8 cellular contexts compared by ENCODE assay signal in genomic region chr14:73753887-73754880, GRCh38. TPM values are rescaled to one million over a fixed set of nuclear protein-coding genes. Genes with fewer than 3 reads are reported as not detected.
DNase-seq lines count a peak whose midpoint lies in the region; ATAC-seq and TF ChIP-seq lines count a peak whose summit lies in the region.

No MANE protein-coding gene starts in this region.

- CTCF ChIA-PET in activated CD4-positive, alpha-beta memory T cell treated with anti-CD3 and anti-CD28 coated beads, Interleukin-2, amount 10 ng/mL, durations not matched to agents 7 days and 5 days (lab: Charles Lee) = interaction anchor here (0.5 to 9.9 kb wide), 10 partner anchors 9 to 184 kb away, joined by 3 to 151 read pairs (median 4); partner anchors contain the start of genes ACOT6 and PTGR2
- CTCF ChIA-PET in SK-N-SH (lab: Yijun Ruan, JAX) = interaction anchor here (0.6 to 9.6 kb wide), 14 partner anchors 8 to 289 kb away, joined by 3 to 95 read pairs (median 4); no protein-coding TSS in a partner anchor

- peak overlapping the region; percentile 76 to 99 (median 95) for H3K27ac ChIP-seq in BLaER1 treated with 17β-estradiol and CSF1 and Interleukin-3, amounts not matched to agents 10 nM and 100 nM
- H3K27ac ChIP-seq in trophoblast cell (ENCODE audit: low read depth, low read length) (peak overlapping the region; percentile 72), SK-N-SH (ENCODE audit: low read depth in 2 of 2, low read length in 1 of 2) (peak overlapping the region in 1 of 2 experiments; percentile 75; a peak in 2 of 4 replicates)

- peaks cover 95% of the 10 kb centered on the region for H3K4me1 Mint-ChIP-seq in activated CD4-positive, alpha-beta memory T cell treated with anti-CD3 and anti-CD28 coated beads, Interleukin-2, amount 10 ng/mL, durations not matched to agents 7 days and 5 days

- WGBS in trophoblast cell (ENCODE audit: extremely low coverage, insufficient coverage, insufficient read length) = no CpG with 5 or more reads among the region's 15 CpGs
- 64% methylated on average over 11 of the region's 15 CpGs for WGBS in SK-N-SH (ENCODE audit: low lambda C conversion rate)

- H4K20me1 ChIP-seq in BLaER1 treated with 17β-estradiol and CSF1 and Interleukin-3, amounts not matched to agents 10 nM and 100 nM = peaks cover 84 to 100% (median 100%) of the 10 kb centered on the region in 11 experiments
- peaks cover 98% of the 10 kb centered on the region for H4K20me1 ChIP-seq in SK-N-SH (ENCODE audit: insufficient read depth)

- H2BK120ac ChIP-seq in trophoblast cell (ENCODE audit: insufficient read depth, low read length, poor library complexity) = peak overlapping the region; percentile 54

- TF ChIP-seq RAD21 in SK-N-SH (IDR thresholded peaks at IDR 0.05; ENCODE audit: low read length) = no peak

- H3K36me3 Mint-ChIP-seq in activated CD4-positive, alpha-beta memory T cell treated with anti-CD3 and anti-CD28 coated beads, Interleukin-2, amount 10 ng/mL, durations not matched to agents 7 days and 5 days (ENCODE audit: low read depth) = peaks cover 36% of the 10 kb centered on the region

- H3K14ac ChIP-seq in trophoblast cell (ENCODE audit: low read length) = peak overlapping the region; percentile 28

- no peaks in the 10 kb centered on the region for H3K9me3 Mint-ChIP-seq in activated CD4-positive, alpha-beta memory T cell treated with anti-CD3 and anti-CD28 coated beads, Interleukin-2, amount 10 ng/mL, durations not matched to agents 7 days and 5 days

- peak overlapping the region; percentile 80 for H3K4ac ChIP-seq in trophoblast cell (ENCODE audit: low read depth, low read length)

- no peak for TF ChIP-seq EP300 in SK-N-SH (IDR thresholded peaks at IDR 0.05; ENCODE audit: borderline replicate concordance in 1 of 2, low read depth in 1 of 2, low read length in 1 of 2)

- no peaks in the 10 kb centered on the region for H3K9me2 ChIP-seq in SK-N-SH

- no peak overlapping the region for H3K23ac ChIP-seq in trophoblast cell (ENCODE audit: low read length)

- peaks cover 0 to 17% (median 5%) of the 10 kb centered on the region in 11 experiments; a peak in 7 of 22 replicates for H3K36me3 ChIP-seq in BLaER1 treated with 17β-estradiol and CSF1 and Interleukin-3, amounts not matched to agents 10 nM and 100 nM
- no peaks in the 10 kb centered on the region for H3K36me3 ChIP-seq in trophoblast cell (ENCODE audit: control insufficient read depth in 1 of 2, insufficient read depth in 2 of 2, low read length in 2 of 2)
- H3K36me3 ChIP-seq in SK-N-SH (replicated peaks in 1 of 2; ENCODE audit: control insufficient read depth in 1 of 2, insufficient read depth in 2 of 2, low read length in 1 of 2) = no peaks in the 10 kb centered on the region

- H3K27ac Mint-ChIP-seq in activated CD4-positive, alpha-beta memory T cell treated with anti-CD3 and anti-CD28 coated beads, Interleukin-2, amount 10 ng/mL, durations not matched to agents 7 days and 5 days = peak overlapping the region; percentile 82

- H4K8ac ChIP-seq in trophoblast cell (ENCODE audit: low read depth, low read length) = peak overlapping the region; percentile 33

- no peak overlapping the region for H2AFZ ChIP-seq in trophoblast cell (ENCODE audit: insufficient read depth, low read length, poor library complexity)
- H2AFZ ChIP-seq in SK-N-SH (ENCODE audit: low read depth) = no peak overlapping the region

- DNase-seq in activated CD4-positive, alpha-beta memory T cell treated with anti-CD3 and anti-CD28 coated beads, Interleukin-2, amount 10 ng/mL, durations not matched to agents 7 days and 5 days = peak; percentile 67
- DNase-seq in fibroblast of pulmonary artery (ENCODE audit: low read depth) (no peak), trophoblast cell (no peak), SK-N-SH (no peak), SW 1271 (lab: John Stamatoyannopoulos, UW) (no peak)

- H2BK12ac ChIP-seq in trophoblast cell (ENCODE audit: low read length) = peak overlapping the region; percentile 53

- peak overlapping the region; percentile 22 for H2BK5ac ChIP-seq in trophoblast cell (ENCODE audit: low read depth, low read length, poor library complexity)

- H4K12ac ChIP-seq in trophoblast cell (ENCODE audit: low read depth, low read length) = no peak overlapping the region

- peak overlapping the region; percentile 35 for H3K18ac ChIP-seq in trophoblast cell (ENCODE audit: low read length)

- H3F3A ChIP-seq in SK-N-SH (replicated peaks; ENCODE audit: insufficient read depth) = peaks cover 13% of the 10 kb centered on the region

- no peaks in the 10 kb centered on the region for H3K27me3 ChIP-seq in BLaER1 treated with 17β-estradiol and CSF1 and Interleukin-3, amounts not matched to agents 10 nM and 100 nM
- H3K27me3 ChIP-seq in trophoblast cell (ENCODE audit: insufficient read depth, low read length) (no peaks in the 10 kb centered on the region), SK-N-SH (ENCODE audit: insufficient read depth) (no peaks in the 10 kb centered on the region)

- POLR2A ChIA-PET in activated CD4-positive, alpha-beta memory T cell treated with anti-CD3 and anti-CD28 coated beads, Interleukin-2, amount 10 ng/mL, durations not matched to agents 7 days and 5 days (lab: Charles Lee) = interaction anchor here (0.7 to 13.0 kb wide), 17 partner anchors 8 to 696 kb away, joined by 3 to 372 read pairs (median 5); partner anchors contain the start of genes ACOT2, BBOF1, ENTPD5 and PNMA1
- POLR2A ChIA-PET in SK-N-SH (lab: Yijun Ruan, JAX) = interaction anchor here (1.0 to 1.2 kb wide), 3 partner anchors 32 to 132 kb away, joined by 3 read pairs; partner anchors contain the start of gene ZNF410

- TF ChIP-seq CTCF in fibroblast of pulmonary artery (IDR thresholded peaks at IDR 0.05; ENCODE audit: low read length, missing control alignments) = no peak
- no peak for TF ChIP-seq CTCF in SK-N-SH (IDR thresholded peaks at IDR 0.05)

- H3K4me3 ChIP-seq in BLaER1 treated with 17β-estradiol and CSF1 and Interleukin-3, amounts not matched to agents 10 nM and 100 nM = peak overlapping the region; percentile 40 to 96 (median 84)
- peak overlapping the region; percentile 11 for H3K4me3 ChIP-seq in fibroblast of pulmonary artery (replicated peaks; ENCODE audit: low read depth, low read length)
- H3K4me3 ChIP-seq in trophoblast cell (ENCODE audit: low read depth, low read length) = no peak overlapping the region
- H3K4me3 ChIP-seq in SK-N-SH (ENCODE audit: low read depth in 2 of 2, low read length in 1 of 2) = no peak overlapping the region

- H3K79me2 ChIP-seq in trophoblast cell (ENCODE audit: control insufficient read depth, insufficient read depth, low read length, poor library complexity) (peaks cover 39% of the 10 kb centered on the region), SK-N-SH (ENCODE audit: insufficient read depth) (peaks cover 97% of the 10 kb centered on the region)

- H4K91ac ChIP-seq in trophoblast cell (ENCODE audit: low read depth, low read length) = peak overlapping the region; percentile 15

- ATAC-seq in GM18909 (IDR thresholded peaks at IDR 0.05; ENCODE audit: poor library complexity, unreplicated experiment) (peak; percentile 46), HG03521 (IDR thresholded peaks at IDR 0.05; ENCODE audit: unreplicated experiment) (peak; percentile 46)

- H3K9me3 ChIP-seq in BLaER1 treated with 17β-estradiol and CSF1 and Interleukin-3, amounts not matched to agents 10 nM and 100 nM (replicated peaks in 1 of 11) = no peaks in the 10 kb centered on the region
- H3K9me3 ChIP-seq in trophoblast cell (ENCODE audit: insufficient read depth, low read depth, low read length) (no peaks in the 10 kb centered on the region), SK-N-SH (no peaks in the 10 kb centered on the region)

- peaks cover 30% of the 10 kb centered on the region for H3K79me1 ChIP-seq in trophoblast cell (ENCODE audit: low read length)

- H3K4me2 ChIP-seq in BLaER1 treated with 17β-estradiol and CSF1 and Interleukin-3, amounts not matched to agents 10 nM and 100 nM = peak overlapping the region; percentile 97 to 100 (median 99)
- H3K4me2 ChIP-seq in trophoblast cell (ENCODE audit: low read length) (no peak overlapping the region), SK-N-SH (no peak overlapping the region; the same call in 1 of the 2 replicates)

- no peaks in the 10 kb centered on the region for H3K27me3 Mint-ChIP-seq in activated CD4-positive, alpha-beta memory T cell treated with anti-CD3 and anti-CD28 coated beads, Interleukin-2, amount 10 ng/mL, durations not matched to agents 7 days and 5 days

- peaks cover 90 to 98% (median 92%) of the 10 kb centered on the region in 10 experiments for H3K4me1 ChIP-seq in BLaER1 treated with 17β-estradiol and CSF1 and Interleukin-3, amounts not matched to agents 10 nM and 100 nM
- H3K4me1 ChIP-seq in trophoblast cell (ENCODE audit: control insufficient read depth in 1 of 2, insufficient read depth in 2 of 2, low read length in 2 of 2) (peaks cover 72 to 81% of the 10 kb centered on the region in 2 experiments), SK-N-SH (ENCODE audit: control insufficient read depth in 1 of 2, insufficient read depth in 2 of 2, low read depth in 1 of 2, low read length in 1 of 2) (peaks cover 61 to 76% of the 10 kb centered on the region in 2 experiments)

- peak overlapping the region; percentile 27 for H2AK5ac ChIP-seq in trophoblast cell (ENCODE audit: low read length)

- H3K4me3 Mint-ChIP-seq in activated CD4-positive, alpha-beta memory T cell treated with anti-CD3 and anti-CD28 coated beads, Interleukin-2, amount 10 ng/mL, durations not matched to agents 7 days and 5 days = peak overlapping the region; percentile 86

- peak overlapping the region; percentile 71 to 98 (median 95) for H3K9ac ChIP-seq in BLaER1 treated with 17β-estradiol and CSF1 and Interleukin-3, amounts not matched to agents 10 nM and 100 nM
- H3K9ac ChIP-seq in trophoblast cell (ENCODE audit: low read length) (no peak overlapping the region), SK-N-SH (no peak overlapping the region)

RNA-seq across cellular contexts. Expression of gene PNMA1, which starts 40.0 kb away (rescaled TPM):
- 10 to 100 TPM; 28.2 to 30.0 TPM for total RNA-seq in activated CD4-positive, alpha-beta memory T cell treated with anti-CD3 and anti-CD28 coated beads, Interleukin-2, amount 10 ng/mL, durations not matched to agents 7 days and 5 days
- polyA plus RNA-seq in trophoblast cell (2013) = 19.1 and 19.3 TPM in 2 replicates
- polyA plus RNA-seq in SK-N-SH (2012; rRNA removed) = 19.5 and 31.5 TPM in 2 replicates
- 40.3 and 44.6 TPM in 2 replicates for polyA plus RNA-seq in SK-N-SH (2012; cell fraction: cytosol; rRNA removed)
- polyA plus RNA-seq in SK-N-SH (2012; cell fraction: nucleus; rRNA removed) = 28.6 and 29.8 TPM in 2 replicates

Comparison
In these comparisons a context has a peak if more than half of its experiments do, and no peak if none do; other contexts are left out.
1. H3K4me2 ChIP-seq: peak in BLaER1 treated with 17β-estradiol and CSF1 and Interleukin-3, amounts not matched to agents 10 nM and 100 nM (11 of 11); none in trophoblast cell (single experiment) and SK-N-SH (single experiment).
2. H3K4me3 ChIP-seq: peak in BLaER1 treated with 17β-estradiol and CSF1 and Interleukin-3, amounts not matched to agents 10 nM and 100 nM (10 of 10) and fibroblast of pulmonary artery (single experiment); none in trophoblast cell (single experiment) and SK-N-SH (0 of 2).
3. H3K9ac ChIP-seq: peak in BLaER1 treated with 17β-estradiol and CSF1 and Interleukin-3, amounts not matched to agents 10 nM and 100 nM (11 of 11); none in trophoblast cell (single experiment) and SK-N-SH (single experiment).